ENCODE assay signal across 1 cellular context in genomic region chr19:34187011-34187410, GRCh38.
TF ChIP-seq lines count a peak whose summit lies in the region.

No MANE protein-coding gene starts in this region.

TF ChIP-seq in HEK293, 187 proteins besides CTCF, POLR2A, EP300 and RAD21:
- TF ChIP-seq ZNF280D (tag by site-specific recombination; IDR thresholded peaks at IDR 0.05), result no peak
- TF ChIP-seq EGR2 (tag by site-specific recombination; IDR thresholded peaks at IDR 0.05; ENCODE audit: low read depth), result no peak
- TF ChIP-seq, protein P1, sequence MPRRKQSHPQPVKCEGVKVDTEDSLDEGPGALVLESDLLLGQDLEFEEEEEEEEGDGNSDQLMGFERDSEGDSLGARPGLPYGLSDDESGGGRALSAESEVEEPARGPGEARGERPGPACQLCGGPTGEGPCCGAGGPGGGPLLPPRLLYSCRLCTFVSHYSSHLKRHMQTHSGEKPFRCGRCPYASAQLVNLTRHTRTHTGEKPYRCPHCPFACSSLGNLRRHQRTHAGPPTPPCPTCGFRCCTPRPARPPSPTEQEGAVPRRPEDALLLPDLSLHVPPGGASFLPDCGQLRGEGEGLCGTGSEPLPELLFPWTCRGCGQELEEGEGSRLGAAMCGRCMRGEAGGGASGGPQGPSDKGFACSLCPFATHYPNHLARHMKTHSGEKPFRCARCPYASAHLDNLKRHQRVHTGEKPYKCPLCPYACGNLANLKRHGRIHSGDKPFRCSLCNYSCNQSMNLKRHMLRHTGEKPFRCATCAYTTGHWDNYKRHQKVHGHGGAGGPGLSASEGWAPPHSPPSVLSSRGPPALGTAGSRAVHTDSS (tag by site-specific recombination; IDR thresholded peaks at IDR 0.05), result no peak
- no peak for TF ChIP-seq ZNF473 (tag by site-specific recombination; IDR thresholded peaks at IDR 0.05)
- no peak for TF ChIP-seq ZNF138 (tag by site-specific recombination; IDR thresholded peaks at IDR 0.05; ENCODE audit: borderline replicate concordance)
- peak; percentile 55; the same call in 1 of the 2 replicates for TF ChIP-seq SCRT1 (tag by site-specific recombination; IDR thresholded peaks at IDR 0.05; ENCODE audit: borderline replicate concordance)
- TF ChIP-seq ZNF48 (tag by site-specific recombination; IDR thresholded peaks at IDR 0.05), result no peak
- no peak for TF ChIP-seq ZNF292 (tag by site-specific recombination; IDR thresholded peaks at IDR 0.05; ENCODE audit: borderline replicate concordance, low read depth)
- no peak for TF ChIP-seq GLI2 (tag by site-specific recombination; IDR thresholded peaks at IDR 0.05; ENCODE audit: borderline replicate concordance, low read depth)
- TF ChIP-seq, protein P2, sequence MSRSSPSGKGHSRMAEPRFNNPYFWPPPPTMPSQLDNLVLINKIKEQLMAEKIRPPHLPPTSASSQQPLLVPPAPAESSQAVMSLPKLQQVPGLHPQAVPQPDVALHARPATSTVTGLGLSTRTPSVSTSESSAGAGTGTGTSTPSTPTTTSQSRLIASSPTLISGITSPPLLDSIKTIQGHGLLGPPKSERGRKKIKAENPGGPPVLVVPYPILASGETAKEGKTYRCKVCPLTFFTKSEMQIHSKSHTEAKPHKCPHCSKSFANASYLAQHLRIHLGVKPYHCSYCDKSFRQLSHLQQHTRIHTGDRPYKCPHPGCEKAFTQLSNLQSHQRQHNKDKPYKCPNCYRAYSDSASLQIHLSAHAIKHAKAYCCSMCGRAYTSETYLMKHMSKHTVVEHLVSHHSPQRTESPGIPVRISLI (tag by site-specific recombination; IDR thresholded peaks at IDR 0.05), result peak; percentile 90
- no peak for TF ChIP-seq ZNF776 (tag by site-specific recombination; IDR thresholded peaks at IDR 0.05; ENCODE audit: borderline replicate concordance)
- TF ChIP-seq KLF1 (tag by site-specific recombination; IDR thresholded peaks at IDR 0.05), result no peak
- TF ChIP-seq, protein P3, sequence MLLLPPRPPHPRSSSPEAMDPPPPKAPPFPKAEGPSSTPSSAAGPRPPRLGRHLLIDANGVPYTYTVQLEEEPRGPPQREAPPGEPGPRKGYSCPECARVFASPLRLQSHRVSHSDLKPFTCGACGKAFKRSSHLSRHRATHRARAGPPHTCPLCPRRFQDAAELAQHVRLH (tag by site-specific recombination; IDR thresholded peaks at IDR 0.05), result no peak
- TF ChIP-seq ZNF626 (tag by site-specific recombination; IDR thresholded peaks at IDR 0.05), result no peak
